2 cellular contexts compared by ENCODE assay signal in the genomic region with DNA sequence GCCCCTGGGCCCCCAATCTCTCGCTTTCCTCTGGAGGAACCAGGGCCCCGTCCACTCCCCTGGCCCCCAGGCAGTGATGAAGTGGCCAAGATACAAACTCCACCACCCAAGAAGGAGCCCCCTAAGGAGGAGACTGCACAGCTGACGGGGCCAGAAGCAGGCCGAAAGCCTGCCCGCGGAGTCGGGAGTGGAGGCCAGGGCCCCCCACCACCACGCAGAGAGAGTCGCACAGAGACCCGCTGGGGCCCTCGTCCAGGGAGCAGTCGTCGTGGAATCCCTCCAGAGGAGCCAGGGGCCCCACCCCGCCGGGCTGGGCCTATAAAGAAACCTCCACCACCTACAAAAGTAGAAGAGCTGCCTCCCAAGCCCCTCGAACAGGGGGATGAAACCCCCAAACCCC.
TF ChIP-seq lines count a peak whose summit lies in the region.

No MANE protein-coding gene starts in this region.

TF ChIP-seq in HepG2, 621 proteins besides CTCF, POLR2A, EP300 and RAD21:
- TF ChIP-seq ZNF598 (CRISPR knock-in tag; IDR thresholded peaks at IDR 0.05; ENCODE audit: borderline replicate concordance), result no peak
- peak; percentile 3; the same call in 1 of the 2 replicates for TF ChIP-seq RBFOX2 (IDR thresholded peaks at IDR 0.05; ENCODE audit: low read depth, low read length)

TF ChIP-seq in endothelial cell of umbilical vein, 7 proteins besides CTCF, POLR2A, EP300 and RAD21:
- TF ChIP-seq EZH2 (IDR thresholded peaks at IDR 0.05; ENCODE audit: borderline replicate concordance, low read depth, low read length, severe bottlenecking), result no peak
- TF ChIP-seq FOS (IDR thresholded peaks at IDR 0.05; ENCODE audit: borderline replicate concordance, insufficient read depth, low read length), result no peak
- TF ChIP-seq MAX (IDR thresholded peaks at IDR 0.05; ENCODE audit: insufficient read depth, insufficient read length), result no peak
- TF ChIP-seq MYC (IDR thresholded peaks at IDR 0.05; ENCODE audit: low read depth, low read length), result no peak
- no peak for TF ChIP-seq JUN (IDR thresholded peaks at IDR 0.05; ENCODE audit: borderline replicate concordance, insufficient read depth, insufficient read length, low read depth)
- TF ChIP-seq POLR2AphosphoS5 (IDR thresholded peaks at IDR 0.05; ENCODE audit: insufficient read depth, low read depth, low read length), result no peak
- no peak for TF ChIP-seq GATA2 (IDR thresholded peaks at IDR 0.05; ENCODE audit: insufficient read depth, insufficient read length, low read depth, low read length)
